8 cellular contexts compared by ENCODE assay signal in the genomic region with DNA sequence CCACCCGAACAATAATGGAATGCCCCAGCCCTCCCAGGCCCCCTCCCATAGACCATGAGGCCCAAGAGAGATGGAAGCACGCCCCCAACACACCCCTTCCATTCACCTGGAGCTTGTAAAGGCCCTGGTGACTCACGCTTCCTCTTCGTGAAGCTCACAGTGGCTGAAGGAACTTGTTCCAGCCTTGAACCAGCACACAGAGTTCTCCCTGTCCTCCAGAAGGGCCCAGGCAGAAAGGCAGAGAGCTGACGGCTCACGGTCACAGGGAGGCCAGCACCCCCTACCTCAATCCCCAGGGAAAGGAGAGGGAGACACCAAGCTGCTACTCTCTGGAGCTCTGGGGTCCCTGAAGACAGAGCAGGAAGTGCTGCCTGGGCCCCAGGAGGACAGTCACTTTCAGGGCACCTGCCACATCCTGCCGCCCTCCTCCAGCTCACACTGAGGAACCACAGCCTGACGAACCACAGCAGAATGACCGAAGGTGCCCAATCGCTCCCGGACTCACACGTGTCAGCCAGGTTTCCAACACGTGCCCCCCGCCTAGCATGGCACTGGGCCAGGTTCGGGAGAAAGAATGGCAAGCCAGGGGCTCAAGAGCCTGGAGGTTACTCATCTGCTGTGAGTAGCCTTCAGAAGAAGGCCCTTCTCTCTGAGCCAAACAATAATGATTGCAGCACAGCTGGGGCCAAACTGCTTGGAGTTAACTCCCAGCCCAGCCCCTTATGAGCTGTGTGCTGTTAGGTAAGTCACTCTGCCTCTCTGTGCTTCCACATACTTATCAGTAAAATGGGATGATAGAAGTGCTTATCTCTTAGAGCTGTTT. TPM values are rescaled to one million over a fixed set of nuclear protein-coding genes. Genes with fewer than 3 reads are reported as not detected.
DNase-seq lines count a peak whose midpoint lies in the region; ATAC-seq, FAIRE-seq and TF ChIP-seq lines count a peak whose summit lies in the region.

No MANE protein-coding gene starts in this region.

- DNase-seq in GM10266 (ENCODE audit: extremely low spot score) (peak; percentile 71), HTR-8/SVneo (ENCODE audit: insufficient read length, low spot score) (peak; percentile 54), esophagus muscularis mucosa (ENCODE audit: extremely low spot score) (no peak), gastrocnemius medialis (peak in 1 of 2 donors; percentile 56), sciatic nerve (ENCODE audit: low spot score) (no peak), OCI-M1 (lab: John Stamatoyannopoulos, UW) (no peak)
- peak; percentile 33 to 48 for DNase-seq in activated CD4-positive, alpha-beta T cell treated with anti-CD3 and anti-CD28 coated beads, Interleukin-2, amount 50 U/mL, for 48 hours

- TF ChIP-seq CTCF in GM10266 (IDR thresholded peaks at IDR 0.05; ENCODE audit: control insufficient read depth, insufficient read depth, low read depth, missing control alignments) = no peak
- no peak for TF ChIP-seq CTCF in esophagus muscularis mucosa (IDR thresholded peaks at IDR 0.05)
- TF ChIP-seq CTCF in gastrocnemius medialis (IDR thresholded peaks at IDR 0.05 in 4 of 5, conservative IDR thresholded peaks at IDR 0.05 in 1 of 5) = no peak

- H3K4me1 ChIP-seq in esophagus muscularis mucosa (peaks cover 37 to 91% (median 83%) of the 10 kb centered on the region in 4 donors), gastrocnemius medialis (peaks cover 49 to 63% of the 10 kb centered on the region in 2 donors)

- intact Hi-C loops in esophagus muscularis mucosa (cut with DNase I) = no loop called here
- intact Hi-C loops in gastrocnemius medialis (cut with DNase I; ENCODE audit: low total_unique reads) = no loop called here
- intact Hi-C loops in sciatic nerve (cut with DNase I) = loop anchor here (10.0 kb wide), 1 partner anchor 481 kb away; no protein-coding TSS in a partner anchor

- H3K27me3 ChIP-seq in esophagus muscularis mucosa = no peaks in the 10 kb centered on the region
- H3K27me3 ChIP-seq in gastrocnemius medialis = no peaks in the 10 kb centered on the region

- peak; percentile 31 for FAIRE-seq in HTR-8/SVneo (lab: Jason Lieb, UNC)

- H3K27ac ChIP-seq in esophagus muscularis mucosa (replicated peaks in 1 of 4) = peak overlapping the region; percentile 83 to 90 (median 87)
- H3K27ac ChIP-seq in gastrocnemius medialis = peak overlapping the region; percentile 73 to 81 (median 76)

- H3K4me3 ChIP-seq in esophagus muscularis mucosa (no peak overlapping the region), gastrocnemius medialis (no peak overlapping the region)

- H3K36me3 ChIP-seq in esophagus muscularis mucosa (no peaks in the 10 kb centered on the region), gastrocnemius medialis (no peaks in the 10 kb centered on the region)

- ATAC-seq in GM21526 (IDR thresholded peaks at IDR 0.05; ENCODE audit: low FRiP score, unreplicated experiment) = peak; percentile 86
- ATAC-seq in gastrocnemius medialis = peak; percentile 40 to 42
- ATAC-seq in sciatic nerve = no peak

- 59% methylated on average over 11 of the region's 15 CpGs for WGBS in esophagus muscularis mucosa

- H3K9me3 ChIP-seq in esophagus muscularis mucosa (no peaks in the 10 kb centered on the region), gastrocnemius medialis (no peaks in the 10 kb centered on the region)

- in situ Hi-C loops in gastrocnemius medialis (cut with MboI; ENCODE audit: low sequenced_read_pairs in 4 of 4) = no loop called here

- no peak for TF ChIP-seq POLR2A in esophagus muscularis mucosa (IDR thresholded peaks at IDR 0.05; ENCODE audit: low read depth)
- TF ChIP-seq POLR2A in gastrocnemius medialis (IDR thresholded peaks at IDR 0.05) = peak in 1 of 2 donors; percentile 14

- TF ChIP-seq EP300 in esophagus muscularis mucosa (IDR thresholded peaks at IDR 0.05) = peak; percentile 58

RNA-seq across cellular contexts. Expression of a gene that starts 52.8 kb away (rescaled TPM):
- 100 to 1,000 TPM in 1 of 4 donors, 10 to 100 TPM in 3; 55.7 to 120 (median 76.6) TPM for total RNA-seq in esophagus muscularis mucosa
- 10 to 100 TPM; 28.6 to 51.2 (median 40.3) TPM for total RNA-seq in gastrocnemius medialis
- 31.3 TPM for total RNA-seq in sciatic nerve

Comparison
In these comparisons a context has a peak if more than half of its experiments do, and no peak if none do; other contexts are left out.
1. DNase-seq: peak in GM10266 (single experiment), HTR-8/SVneo (single experiment) and activated CD4-positive, alpha-beta T cell treated with anti-CD3 and anti-CD28 coated beads, Interleukin-2, amount 50 U/mL, for 48 hours (2 of 2); none in esophagus muscularis mucosa (single experiment), sciatic nerve (single experiment) and OCI-M1 (single experiment).